Comparison of ENCODE assay signal across 15 cellular contexts in genomic region chr7:104137971-104138370, GRCh38.
DNase-seq lines count a peak whose midpoint lies in the region; ATAC-seq and TF ChIP-seq lines count a peak whose summit lies in the region.
"Had no signal": no experiment of that assay in that cellular context is flagged by ENCODE, and none has a peak within 500 bp of the region (broad histone marks: within the 10 kb centered on the region; RNA-seq: fewer than 3 reads in every experiment).

No MANE protein-coding gene starts in this region.

- H3K9me3 ChIP-seq in PC-3 (ENCODE audit: low read length): no peaks in the 10 kb centered on the region
- H3K9me3 ChIP-seq: BLaER1 had no signal

- H4K20me1 ChIP-seq in PC-3 (ENCODE audit: low read length): no peaks in the 10 kb centered on the region
- H4K20me1 ChIP-seq: BLaER1 had no signal

- H3K4me3 ChIP-seq in PC-3 (ENCODE audit: low read length): no peak overlapping the region
- H3K4me3 ChIP-seq in epithelial cell of esophagus (ENCODE audit: low read length): no peak overlapping the region
- H3K4me3 ChIP-seq: BLaER1, lung had no signal

- no peaks in the 10 kb centered on the region for H3K79me2 ChIP-seq in PC-3 (ENCODE audit: low read length)

- H3K4me1 ChIP-seq in PC-3 (ENCODE audit: insufficient read depth, low read length): peaks cover 8% of the 10 kb centered on the region; the same call in 1 of the 2 replicates
- H3K4me1 ChIP-seq: BLaER1 had no signal

- no TSS peak for BruUV-seq in PC-3 (replicated peaks; lab: Mats Ljungman, UMichigan)

- no peak for TF ChIP-seq CTCF in PC-3 (conservative IDR thresholded peaks at IDR 0.05; ENCODE audit: low read depth, low read length)
- TF ChIP-seq CTCF in epithelial cell of esophagus (IDR thresholded peaks at IDR 0.05; ENCODE audit: insufficient read depth, low read depth, low read length, missing control alignments): no peak
- TF ChIP-seq CTCF in GM10248 (IDR thresholded peaks at IDR 0.05; ENCODE audit: control extremely low read depth, extremely low read depth, low read depth, missing control alignments): no peak

- no peak overlapping the region for H3K9ac ChIP-seq in PC-3 (ENCODE audit: low read length)
- H3K9ac ChIP-seq: BLaER1 had no signal

- ATAC-seq in PC-3: peak; percentile 93
- ATAC-seq in HG03439 (IDR thresholded peaks at IDR 0.05; ENCODE audit: unreplicated experiment): no peak
- no peak for ATAC-seq in GM19035 (IDR thresholded peaks at IDR 0.05; ENCODE audit: unreplicated experiment)

- no peak overlapping the region for H3K4me2 ChIP-seq in PC-3 (ENCODE audit: low read length)
- H3K4me2 ChIP-seq: BLaER1 had no signal

- CTCF ChIA-PET in PC-3 (lab: Charles Lee): interaction anchor here (0.6 kb wide), 3 partner anchors 175 to 453 kb away, joined by 3 to 4 read pairs (median 3); no protein-coding TSS in a partner anchor
- CTCF ChIA-PET in GM10248 (lab: Yijun Ruan, JAX): interaction anchor here (1.2 kb wide), 1 partner anchor 14 kb away, joined by 3 read pairs; no protein-coding TSS in a partner anchor

- H3K9me2 ChIP-seq in PC-3 (replicated peaks; ENCODE audit: low read length): no peaks in the 10 kb centered on the region

- peak; percentile 62 for DNase-seq in AG20443 (ENCODE audit: low spot score)
- peak; percentile 51 for DNase-seq in PC-3
- DNase-seq in epithelial cell of esophagus (ENCODE audit: low read depth): peak; percentile 49
- peak; percentile 68 for DNase-seq in myocyte (ENCODE audit: low read depth)
- no peak for DNase-seq in GF-D8 (lab: John Stamatoyannopoulos, UW)
- DNase-seq in GM10248 (ENCODE audit: extremely low spot score): no peak
- DNase-seq: activated effector memory CD4-positive, alpha-beta T cell treated with Interleukin-2 at 50 U/mL for 16 hours; head of caudate nucleus; NCI-H226; OCI-M1; stimulated activated CD8-positive, alpha-beta memory T cell treated with anti-CD3 and anti-CD28 coated beads, Interleukin-4, amount 100 ng/mL, for 48 hours had no signal

- no peak overlapping the region for H2AFZ ChIP-seq in PC-3 (ENCODE audit: low read length)

- intact Hi-C loops in PC-3 (cut with micrococcal nuclease): no loop called here

- no peaks in the 10 kb centered on the region for H3F3A ChIP-seq in PC-3 (ENCODE audit: low read length, unreplicated experiment)

- no peaks in the 10 kb centered on the region for H3K27me3 ChIP-seq in PC-3 (ENCODE audit: low read length)
- H3K27me3 ChIP-seq: BLaER1 had no signal

- H3K36me3 ChIP-seq in PC-3 (ENCODE audit: low read depth, low read length): peaks cover 10% of the 10 kb centered on the region; the same call in 1 of the 2 replicates

- POLR2A ChIA-PET in PC-3 (lab: Charles Lee; ENCODE audit: unreplicated experiment) (interaction anchor here (0.5 to 0.6 kb wide), 2 partner anchors 26 to 583 kb away, joined by 3 to 5 read pairs; no protein-coding TSS in a partner anchor), GM10248 (lab: Yijun Ruan, JAX) (no interaction called here)

- H3K27ac ChIP-seq in PC-3 (ENCODE audit: low read length): no peak overlapping the region
- H3K27ac ChIP-seq: BLaER1 had no signal

Comparison
In these comparisons a context has a peak if more than half of its experiments do, and no peak if none do; other contexts are left out.
1. DNase-seq: peak in AG20443 (single experiment), PC-3 (single experiment), epithelial cell of esophagus (single experiment) and myocyte (single experiment); none in GF-D8 (single experiment) and GM10248 (single experiment).